In the genomic region with DNA sequence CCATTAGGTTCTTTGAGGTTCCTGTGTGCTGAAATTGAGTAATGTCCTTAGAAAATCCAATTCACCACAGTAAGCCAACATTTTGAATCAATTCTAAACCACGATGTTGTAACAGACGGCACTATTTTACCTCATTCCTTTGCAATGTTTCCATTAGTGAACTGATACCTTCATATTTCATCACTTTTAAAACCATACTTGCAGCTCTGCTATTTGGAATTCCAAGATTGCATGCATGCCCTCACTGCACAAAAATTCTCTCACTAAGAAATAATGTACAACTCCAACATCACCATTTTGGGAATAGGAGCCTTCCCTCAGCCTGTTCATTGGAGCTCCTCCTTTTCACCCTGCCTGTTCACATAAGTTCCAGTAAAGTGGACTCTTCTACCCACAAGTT, we compare ENCODE assay signal across 16 cellular contexts.
DNase-seq lines count a peak whose midpoint lies in the region; ATAC-seq and TF ChIP-seq lines count a peak whose summit lies in the region.
"Had no signal": no experiment of that assay in that cellular context is flagged by ENCODE, and none has a peak within 500 bp of the region (broad histone marks: within the 10 kb centered on the region; RNA-seq: fewer than 3 reads in every experiment).

No MANE protein-coding gene starts in this region.

- no peak overlapping the region for H3K4me3 Mint-ChIP-seq in mesothelial cell of epicardium
- H3K4me3 Mint-ChIP-seq: activated CD8-positive, alpha-beta memory T cell treated with anti-CD3 and anti-CD28 coated beads, Interleukin-2, amount 10 ng/mL, durations not matched to agents 7 days and 5 days; brain; CD4-positive, alpha-beta T cell had no signal

- DNase-seq in AG08396 (ENCODE audit: low spot score) (peak; percentile 68), M059J (ENCODE audit: low read depth) (peak; percentile 71), mammary epithelial cell (peak; percentile 53), mesothelial cell of epicardium (ENCODE audit: low spot score in 2 of 2, unreplicated experiment in 2 of 2) (no peak), superior temporal gyrus (ENCODE audit: extremely low spot score) (no peak), activated gamma-delta T cell treated with Interleukin-2 at 50 U/mL for 16 hours (no peak)
- no peak for DNase-seq in activated CD4-positive, alpha-beta T cell treated with anti-CD3 and anti-CD28 coated beads, Interleukin-2, amount 50 U/mL, for 1 hour
- DNase-seq: activated CD8-positive, alpha-beta memory T cell treated with anti-CD3 and anti-CD28 coated beads, Interleukin-2, amount 10 ng/mL, durations not matched to agents 7 days and 5 days; CD4-positive, alpha-beta T cell; heart left ventricle; KBM-7; mucosa of descending colon; NCI-H526; stimulated activated naive CD8-positive, alpha-beta T cell treated with anti-CD3 and anti-CD28 coated beads, Interleukin-15, Interleukin-2, amounts not matched to agents 100 U/mL and 50 U/mL, for 24 hours had no signal

- peaks cover 14% of the 10 kb centered on the region for H3K4me1 Mint-ChIP-seq in mesothelial cell of epicardium
- H3K4me1 Mint-ChIP-seq: brain had no signal

- no TSS peak for BruUV-seq in mammary epithelial cell (replicated peaks; lab: Mats Ljungman, UMichigan)

- H3K4me3 ChIP-seq in mammary epithelial cell (replicated peaks in 1 of 3; ENCODE audit: insufficient read depth in 1 of 3, low read depth in 2 of 3, low read length in 3 of 3), result no peak overlapping the region
- H3K4me3 ChIP-seq: heart left ventricle, mucosa of descending colon had no signal

- H4K20me1 ChIP-seq in mammary epithelial cell (ENCODE audit: insufficient read depth, low read length), result no peaks in the 10 kb centered on the region

- in situ Hi-C loops in mammary epithelial cell (cut with MboI; ENCODE audit: low sequenced_read_pairs in 2 of 2), result no loop called here

- intact Hi-C loops in mammary epithelial cell (cut with micrococcal nuclease), result no loop called here

- no peaks in the 10 kb centered on the region for H3K79me2 ChIP-seq in mammary epithelial cell (ENCODE audit: insufficient read depth, low read length)

- H3K27ac ChIP-seq in mammary epithelial cell (ENCODE audit: insufficient read depth, low read depth, low read length), result no peak overlapping the region
- H3K27ac ChIP-seq: heart left ventricle had no signal

- ATAC-seq in HG02798 (IDR thresholded peaks at IDR 0.05; ENCODE audit: poor library complexity, unreplicated experiment), result no peak
- ATAC-seq: activated CD8-positive, alpha-beta memory T cell treated with anti-CD3 and anti-CD28 coated beads, Interleukin-2, amount 10 ng/mL, durations not matched to agents 7 days and 5 days; mucosa of descending colon; stimulated activated naive CD8-positive, alpha-beta T cell treated with anti-CD3 and anti-CD28 coated beads, Interleukin-15, Interleukin-2, amounts not matched to agents 100 U/mL and 50 U/mL, for 24 hours had no signal

- WGBS in mammary epithelial cell (ENCODE audit: low coverage, missing lambda C conversion rate), result 0% methylated on average over 2 of the region's 2 CpGs

- no peaks in the 10 kb centered on the region for H3K27me3 Mint-ChIP-seq in mesothelial cell of epicardium (ENCODE audit: low read depth)
- H3K27me3 Mint-ChIP-seq: activated CD8-positive, alpha-beta memory T cell treated with anti-CD3 and anti-CD28 coated beads, Interleukin-2, amount 10 ng/mL, durations not matched to agents 7 days and 5 days; CD4-positive, alpha-beta T cell had no signal

- no peaks in the 10 kb centered on the region for H3K9me3 ChIP-seq in mammary epithelial cell (replicated peaks; ENCODE audit: insufficient read depth, low read length)
- H3K9me3 ChIP-seq: heart left ventricle, mucosa of descending colon had no signal

- H3K36me3 ChIP-seq in mammary epithelial cell (ENCODE audit: insufficient read depth, low read length), result no peaks in the 10 kb centered on the region

- TF ChIP-seq CTCF in mammary epithelial cell (conservative IDR thresholded peaks at IDR 0.05 in 1 of 2, IDR thresholded peaks at IDR 0.05 in 1 of 2; ENCODE audit: extremely low read depth in 1 of 2, insufficient read depth in 1 of 2, low read depth in 1 of 2, low read length in 2 of 2) (no peak), mesothelial cell of epicardium (IDR thresholded peaks at IDR 0.05; ENCODE audit: unreplicated experiment) (no peak)

- peaks cover 3% of the 10 kb centered on the region for H3K27me3 ChIP-seq in mammary epithelial cell (ENCODE audit: insufficient read depth, low read length)
- H3K27me3 ChIP-seq: heart left ventricle had no signal

- peaks cover 8% of the 10 kb centered on the region for H3K9me3 Mint-ChIP-seq in mesothelial cell of epicardium
- H3K9me3 Mint-ChIP-seq: CD4-positive, alpha-beta T cell had no signal

- H3K36me3 Mint-ChIP-seq in mesothelial cell of epicardium, result no peaks in the 10 kb centered on the region

- peak overlapping the region; percentile 93 for H3K27ac Mint-ChIP-seq in mesothelial cell of epicardium
- H3K27ac Mint-ChIP-seq: activated CD8-positive, alpha-beta memory T cell treated with anti-CD3 and anti-CD28 coated beads, Interleukin-2, amount 10 ng/mL, durations not matched to agents 7 days and 5 days; brain; CD4-positive, alpha-beta T cell had no signal

- no peak overlapping the region for H2AFZ ChIP-seq in mammary epithelial cell (ENCODE audit: low read depth, low read length)

- H3K4me1 ChIP-seq in mammary epithelial cell (ENCODE audit: insufficient read depth, low read length), result no peaks in the 10 kb centered on the region

- dilution Hi-C loops in mammary epithelial cell (cut with HindIII; ENCODE audit: low sequenced_read_pairs), result no loop called here

- CTCF ChIA-PET in mammary epithelial cell (lab: Charles Lee; ENCODE audit: low non-redundant PET), result interaction anchor here (0.9 kb wide), 1 partner anchor 28 kb away, joined by 9 read pairs; no protein-coding TSS in a partner anchor

- no peak overlapping the region for H3K9ac ChIP-seq in mammary epithelial cell (ENCODE audit: insufficient read depth, low read length)

- H3K4me2 ChIP-seq in mammary epithelial cell (ENCODE audit: insufficient read depth, low read depth, low read length), result no peak overlapping the region

Comparison
In these comparisons a context has a peak if more than half of its experiments do, and no peak if none do; other contexts are left out.
1. DNase-seq: peak in AG08396 (single experiment), M059J (single experiment) and mammary epithelial cell (single experiment); none in mesothelial cell of epicardium (0 of 2), superior temporal gyrus (single experiment), activated CD4-positive, alpha-beta T cell treated with anti-CD3 and anti-CD28 coated beads, Interleukin-2, amount 50 U/mL, for 1 hour (single experiment) and activated gamma-delta T cell treated with Interleukin-2 at 50 U/mL for 16 hours (single experiment).